Comparison of ENCODE assay signal across 1 cellular context in the genomic region with DNA sequence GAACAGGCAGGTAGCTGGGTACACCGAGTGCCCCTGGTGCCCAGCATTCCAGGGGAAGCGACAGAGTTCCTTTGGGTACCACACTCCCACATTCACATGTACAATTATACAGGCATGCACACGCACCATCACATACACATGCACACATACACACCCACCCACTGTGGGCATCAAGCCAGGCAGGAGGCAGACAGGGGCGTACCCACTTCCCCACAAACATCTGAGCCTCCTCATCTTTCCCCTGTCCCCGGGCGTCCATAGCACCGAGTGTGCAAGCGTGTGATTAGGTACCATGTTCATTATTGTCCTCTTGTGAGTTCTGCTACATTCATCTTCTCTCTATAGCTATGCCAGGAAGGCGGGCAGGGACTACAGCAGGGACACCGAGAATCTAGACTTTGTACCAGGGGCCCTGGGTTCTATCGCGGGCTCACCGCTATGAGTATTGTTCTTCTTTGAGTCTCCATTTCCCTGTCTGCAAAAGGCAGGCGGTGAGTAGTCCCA.
TF ChIP-seq lines count a peak whose summit lies in the region.

No MANE protein-coding gene starts in this region.

TF ChIP-seq in H1, 55 proteins besides CTCF, POLR2A, EP300 and RAD21:
- TF ChIP-seq MAFK (IDR thresholded peaks at IDR 0.05; ENCODE audit: low read depth, low read length) = no peak
- TF ChIP-seq RBBP5 (IDR thresholded peaks at IDR 0.05; ENCODE audit: borderline replicate concordance, low read depth, low read length) = no peak
- TF ChIP-seq JUND (IDR thresholded peaks at IDR 0.05; ENCODE audit: low read length) = no peak
- TF ChIP-seq RNF2 (IDR thresholded peaks at IDR 0.05; ENCODE audit: borderline replicate concordance, low read depth, low read length, missing control alignments, poor library complexity, severe bottlenecking) = no peak
- no peak for TF ChIP-seq SIX5 (IDR thresholded peaks at IDR 0.05; ENCODE audit: low read depth, low read length)
- no peak for TF ChIP-seq BCL11A (IDR thresholded peaks at IDR 0.05; ENCODE audit: low read depth in 2 of 2, low read length in 2 of 2)
- TF ChIP-seq EGR1 (IDR thresholded peaks at IDR 0.05; ENCODE audit: borderline replicate concordance, low read depth, low read length) = no peak
- TF ChIP-seq CEBPB (IDR thresholded peaks at IDR 0.05; ENCODE audit: low read depth, low read length) = no peak
- TF ChIP-seq SP1 (IDR thresholded peaks at IDR 0.05; ENCODE audit: low read depth, low read length) = no peak
- no peak for TF ChIP-seq RXRA (IDR thresholded peaks at IDR 0.05; ENCODE audit: insufficient read depth, low read depth, low read length)
- no peak for TF ChIP-seq PHF8 (conservative IDR thresholded peaks at IDR 0.05; ENCODE audit: low read depth, low read length)
- TF ChIP-seq CTBP2 (IDR thresholded peaks at IDR 0.05; ENCODE audit: borderline replicate concordance, insufficient read depth, insufficient read length, low read length) = no peak
- TF ChIP-seq, protein P1, sequence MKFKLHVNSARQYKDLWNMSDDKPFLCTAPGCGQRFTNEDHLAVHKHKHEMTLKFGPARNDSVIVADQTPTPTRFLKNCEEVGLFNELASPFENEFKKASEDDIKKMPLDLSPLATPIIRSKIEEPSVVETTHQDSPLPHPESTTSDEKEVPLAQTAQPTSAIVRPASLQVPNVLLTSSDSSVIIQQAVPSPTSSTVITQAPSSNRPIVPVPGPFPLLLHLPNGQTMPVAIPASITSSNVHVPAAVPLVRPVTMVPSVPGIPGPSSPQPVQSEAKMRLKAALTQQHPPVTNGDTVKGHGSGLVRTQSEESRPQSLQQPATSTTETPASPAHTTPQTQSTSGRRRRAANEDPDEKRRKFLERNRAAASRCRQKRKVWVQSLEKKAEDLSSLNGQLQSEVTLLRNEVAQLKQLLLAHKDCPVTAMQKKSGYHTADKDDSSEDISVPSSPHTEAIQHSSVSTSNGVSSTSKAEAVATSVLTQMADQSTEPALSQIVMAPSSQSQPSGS (IDR thresholded peaks at IDR 0.05; ENCODE audit: low read length) = no peak
- no peak for TF ChIP-seq POU5F1 (IDR thresholded peaks at IDR 0.05; ENCODE audit: low read depth, low read length)
- TF ChIP-seq CREB1 (IDR thresholded peaks at IDR 0.05) = no peak
- TF ChIP-seq SUZ12 (IDR thresholded peaks at IDR 0.05; ENCODE audit: low read length) = no peak
